ENCODE assay signal across 9 cellular contexts in the genomic region with DNA sequence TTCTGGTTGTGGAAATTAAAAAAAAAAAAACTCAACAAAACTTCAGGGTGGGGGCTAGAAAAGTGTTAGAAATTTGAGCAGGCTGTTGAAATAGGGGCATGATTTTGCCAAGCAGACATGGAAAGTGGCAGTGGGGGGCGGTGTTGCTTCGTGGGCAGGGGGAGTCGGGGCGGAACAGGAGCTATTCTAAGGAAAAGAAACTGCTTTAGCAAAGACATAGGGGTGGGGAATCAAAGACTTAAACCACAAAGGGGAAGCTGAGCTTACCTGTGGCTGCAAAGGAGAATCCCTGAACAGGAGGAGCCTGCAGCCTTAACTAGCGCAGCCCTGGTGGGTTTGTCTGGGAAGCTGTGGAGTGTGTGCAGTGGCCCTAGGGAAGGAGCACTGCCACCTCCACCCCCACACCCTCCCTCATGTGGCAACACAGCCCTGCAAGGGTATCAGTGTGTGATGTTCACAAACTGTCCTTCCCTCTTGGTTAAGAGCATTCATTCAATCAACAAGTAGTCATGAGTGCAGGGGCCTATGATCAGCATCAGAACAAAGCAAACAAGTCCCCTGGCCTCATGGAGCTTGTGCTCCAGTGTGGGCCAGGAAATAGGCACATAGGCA. TPM values are rescaled to one million over a fixed set of nuclear protein-coding genes. Genes with fewer than 3 reads are reported as not detected.
A peak's percentile ranks its signal among the peaks of the same experiment; 100 is the strongest.
DNase-seq lines count a peak whose midpoint lies in the region; ATAC-seq and TF ChIP-seq lines count a peak whose summit lies in the region.
"Had no signal": no experiment of that assay in that cellular context is flagged by ENCODE, and none has a peak within 500 bp of the region (broad histone marks: within the 10 kb centered on the region; RNA-seq: fewer than 3 reads in every experiment).

No MANE protein-coding gene starts in this region.

- H3K9me3 ChIP-seq in T-helper 17 cell (ENCODE audit: control insufficient read depth, low read length, poor library complexity, severe bottlenecking) (no peaks in the 10 kb centered on the region), esophagus muscularis mucosa (no peaks in the 10 kb centered on the region)

- TF ChIP-seq POLR2A in esophagus muscularis mucosa (IDR thresholded peaks at IDR 0.05; ENCODE audit: low read depth): no peak

- no peak for TF ChIP-seq EP300 in esophagus muscularis mucosa (IDR thresholded peaks at IDR 0.05)

- peak overlapping the region; percentile 68 for H3K4me3 Mint-ChIP-seq in T-helper 17 cell

- H3K4me1 Mint-ChIP-seq in T-helper 17 cell: peaks cover 42% of the 10 kb centered on the region

- ATAC-seq in GM18867 (IDR thresholded peaks at IDR 0.05; ENCODE audit: unreplicated experiment) (peak; percentile 48), HG02798 (IDR thresholded peaks at IDR 0.05; ENCODE audit: poor library complexity, unreplicated experiment) (peak; percentile 53), T-helper 17 cell (peak; percentile 75)

- TF ChIP-seq CTCF in kidney epithelial cell (IDR thresholded peaks at IDR 0.05; ENCODE audit: insufficient read depth, low read length, poor library complexity, severe bottlenecking): peak; percentile 19
- no peak for TF ChIP-seq CTCF in esophagus muscularis mucosa (IDR thresholded peaks at IDR 0.05)

- peaks cover 2% of the 10 kb centered on the region for H3K36me3 Mint-ChIP-seq in T-helper 17 cell (ENCODE audit: low read depth)

- DNase-seq in T-helper 17 cell (no peak), kidney epithelial cell (ENCODE audit: low read depth) (no peak), cardiac septum (ENCODE audit: low spot score) (no peak), GDM1 (lab: John Stamatoyannopoulos, UW) (no peak), esophagus muscularis mucosa (ENCODE audit: extremely low spot score) (no peak), NCI-H2107 treated with DMSO at 0.1 percent for 48 hours (lab: John Stamatoyannopoulos, UW; ENCODE audit: unreplicated experiment) (no peak)

- no peak overlapping the region for H3K27ac Mint-ChIP-seq in T-helper 17 cell

- no peaks in the 10 kb centered on the region for H3K36me3 ChIP-seq in kidney epithelial cell (ENCODE audit: control insufficient read depth, insufficient read depth, low read length)
- H3K36me3 ChIP-seq in esophagus muscularis mucosa: no peaks in the 10 kb centered on the region

- H3K4me3 ChIP-seq in kidney epithelial cell (ENCODE audit: low read depth, low read length) (no peak overlapping the region), esophagus muscularis mucosa (no peak overlapping the region)

- H3K27me3 ChIP-seq in kidney epithelial cell (ENCODE audit: control insufficient read depth, insufficient read depth, low read length) (no peaks in the 10 kb centered on the region), esophagus muscularis mucosa (peaks cover 0 to 10% (median 0%) of the 10 kb centered on the region in 4 donors)

- no peak overlapping the region for H3K27ac ChIP-seq in esophagus muscularis mucosa (replicated peaks in 1 of 4)
- H3K27ac ChIP-seq: epithelial cell of prostate had no signal

- WGBS in esophagus muscularis mucosa: 76% methylated on average over 5 of the region's 5 CpGs

- H3K27me3 Mint-ChIP-seq in T-helper 17 cell: no peaks in the 10 kb centered on the region

- intact Hi-C loops in cardiac septum (cut with DNase I) (no loop called here), esophagus muscularis mucosa (cut with DNase I) (no loop called here)

- peaks cover 0 to 4% (median 0%) of the 10 kb centered on the region in 4 donors for H3K4me1 ChIP-seq in esophagus muscularis mucosa

RNA-seq across cellular contexts. Expression of gene SEL1L3, which starts 20.5 kb away (rescaled TPM):
- 10 to 100 TPM; 56.5 to 59.0 TPM for total RNA-seq in T-helper 17 cell
- 114 and 123 TPM in 2 replicates for total RNA-seq in kidney epithelial cell
- total RNA-seq in cardiac septum: 3.3 TPM
- 10 to 100 TPM in 1 of 4 donors, 1 to 10 TPM in 3; 3.3 to 11.7 (median 5.7) TPM for total RNA-seq in esophagus muscularis mucosa
